Comparison of ENCODE assay signal across 9 cellular contexts in the genomic region with DNA sequence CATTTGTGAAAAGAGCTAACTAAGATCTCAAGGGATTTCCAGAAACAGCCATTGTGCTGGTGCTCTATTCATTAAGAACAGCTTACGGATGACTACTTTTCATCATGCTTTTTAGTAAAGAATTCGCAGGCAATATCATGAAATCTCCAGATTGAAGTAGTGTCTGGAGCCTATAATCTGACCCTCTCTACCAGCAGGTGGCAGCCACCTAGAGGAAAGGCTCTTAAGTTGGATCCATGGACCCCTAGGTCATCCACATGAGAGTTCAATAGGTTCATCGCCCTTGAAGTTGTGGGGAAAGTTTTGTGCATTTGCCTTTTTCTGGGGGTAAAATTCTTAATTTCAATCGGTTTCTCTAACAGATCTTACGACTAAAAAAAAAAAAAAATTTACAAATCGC.
DNase-seq lines count a peak whose midpoint lies in the region; ATAC-seq, FAIRE-seq and TF ChIP-seq lines count a peak whose summit lies in the region.
"Had no signal": no experiment of that assay in that cellular context is flagged by ENCODE, and none has a peak within 500 bp of the region (broad histone marks: within the 10 kb centered on the region; RNA-seq: fewer than 3 reads in every experiment).

No MANE protein-coding gene starts in this region.

- ATAC-seq in pancreas: no peak
- ATAC-seq in GM21360 (IDR thresholded peaks at IDR 0.05; ENCODE audit: unreplicated experiment): no peak
- no peak for ATAC-seq in HG02852 (IDR thresholded peaks at IDR 0.05; ENCODE audit: unreplicated experiment)

- TF ChIP-seq POLR2A in breast epithelium (IDR thresholded peaks at IDR 0.05): no peak

- intact Hi-C loops in MCF 10A (cut with micrococcal nuclease): no loop called here
- intact Hi-C loops in breast epithelium (cut with DNase I; ENCODE audit: low total_unique reads): no loop called here
- intact Hi-C loops in pancreas (cut with DNase I): no loop called here

- POLR2A ChIA-PET in MCF 10A (lab: Yijun Ruan, JAX): interaction anchor here (0.6 to 2.8 kb wide), 3 partner anchors 79 to 105 kb away, joined by 3 to 35 read pairs (median 4); a partner anchor contains a TSS

- H4K20me1 ChIP-seq in smooth muscle cell (ENCODE audit: low read depth): no peaks in the 10 kb centered on the region

- FAIRE-seq in pancreas (lab: Jason Lieb, UNC): no peak

- CTCF ChIA-PET in MCF 10A (lab: Yijun Ruan, JAX): interaction anchor here (1.1 to 10.5 kb wide), 4 partner anchors 19 to 274 kb away, joined by 3 to 170 read pairs (median 6); no protein-coding TSS in a partner anchor

- H3K9me3 Mint-ChIP-seq in MCF 10A (ENCODE audit: unreplicated experiment) (no peaks in the 10 kb centered on the region), chondrocyte (ENCODE audit: low read depth) (no peaks in the 10 kb centered on the region)

- H3K27ac ChIP-seq in breast epithelium (no peak overlapping the region), smooth muscle cell (ENCODE audit: low read depth) (no peak overlapping the region), pancreas (no peak overlapping the region)

- no peak overlapping the region for H3K4me2 ChIP-seq in smooth muscle cell

- no peaks in the 10 kb centered on the region for H3K79me2 ChIP-seq in smooth muscle cell (ENCODE audit: low read depth)

- no peaks in the 10 kb centered on the region for H3K27me3 ChIP-seq in breast epithelium
- no peaks in the 10 kb centered on the region for H3K27me3 ChIP-seq in smooth muscle cell (ENCODE audit: low read depth)
- H3K27me3 ChIP-seq in pancreas: no peaks in the 10 kb centered on the region

- peaks cover 5 to 6% of the 10 kb centered on the region in 2 donors for H3K4me1 ChIP-seq in breast epithelium
- no peaks in the 10 kb centered on the region for H3K4me1 ChIP-seq in smooth muscle cell (ENCODE audit: low read depth)
- no peaks in the 10 kb centered on the region for H3K4me1 ChIP-seq in pancreas

- TF ChIP-seq CTCF in MCF 10A (IDR thresholded peaks at IDR 0.05; ENCODE audit: unreplicated experiment) (no peak), breast epithelium (IDR thresholded peaks at IDR 0.05) (no peak), chondrocyte (IDR thresholded peaks at IDR 0.05) (peak; percentile 51), smooth muscle cell (IDR thresholded peaks at IDR 0.05; ENCODE audit: borderline replicate concordance, insufficient read depth, poor library complexity, severe bottlenecking) (peak; percentile 22), pancreas (IDR thresholded peaks at IDR 0.05) (no peak)

- DNase-seq in MCF 10A (ENCODE audit: unreplicated experiment) (peak; percentile 31), breast epithelium (ENCODE audit: low spot score in 2 of 2) (no peak), MV-4-11 (lab: John Stamatoyannopoulos, UW) (peak; percentile 59), chondrocyte (ENCODE audit: low spot score) (no peak), smooth muscle cell (lab: John Stamatoyannopoulos, UW; ENCODE audit: unreplicated experiment) (no peak), pancreas (no peak)
- DNase-seq: activated CD4-positive, alpha-beta T cell treated with anti-CD3 and anti-CD28 coated beads for 4 hours had no signal

- no peak overlapping the region for H2AFZ ChIP-seq in smooth muscle cell (ENCODE audit: low read depth)

- no peak overlapping the region for H3K9ac ChIP-seq in smooth muscle cell (ENCODE audit: low read depth)

- H3K4me1 Mint-ChIP-seq in MCF 10A (ENCODE audit: insufficient read depth, unreplicated experiment) (peaks cover 14% of the 10 kb centered on the region), chondrocyte (ENCODE audit: low read depth) (peaks cover 32% of the 10 kb centered on the region)

- BruUV-seq in MCF 10A (replicated peaks; lab: Mats Ljungman, UMichigan): no TSS peak

- H3K27ac Mint-ChIP-seq in MCF 10A (ENCODE audit: low read depth, unreplicated experiment) (no peak overlapping the region), chondrocyte (ENCODE audit: unreplicated experiment) (no peak overlapping the region)

- H3K36me3 ChIP-seq in breast epithelium: no peaks in the 10 kb centered on the region
- no peaks in the 10 kb centered on the region for H3K36me3 ChIP-seq in smooth muscle cell (ENCODE audit: low read depth)
- no peaks in the 10 kb centered on the region for H3K36me3 ChIP-seq in pancreas

- H3K4me3 ChIP-seq in breast epithelium: no peak overlapping the region
- no peak overlapping the region for H3K4me3 ChIP-seq in smooth muscle cell
- no peak overlapping the region for H3K4me3 ChIP-seq in pancreas

- no peaks in the 10 kb centered on the region for H3K36me3 Mint-ChIP-seq in MCF 10A (ENCODE audit: insufficient read depth, unreplicated experiment)
- H3K36me3 Mint-ChIP-seq in chondrocyte (ENCODE audit: low read depth): no peaks in the 10 kb centered on the region

- H3K9me3 ChIP-seq in breast epithelium (no peaks in the 10 kb centered on the region), smooth muscle cell (replicated peaks; ENCODE audit: low read depth) (no peaks in the 10 kb centered on the region), pancreas (no peaks in the 10 kb centered on the region)

- H3F3A ChIP-seq in smooth muscle cell (ENCODE audit: low read depth): peaks cover 22% of the 10 kb centered on the region

- H3K27me3 Mint-ChIP-seq in MCF 10A (ENCODE audit: insufficient read depth, unreplicated experiment): no peaks in the 10 kb centered on the region
- no peaks in the 10 kb centered on the region for H3K27me3 Mint-ChIP-seq in chondrocyte (ENCODE audit: low read depth)

- WGBS in smooth muscle cell (ENCODE audit: low lambda C conversion rate): 92% methylated on average over 6 of the region's 6 CpGs
- WGBS in pancreas, 2 donors: 78 to 89% methylated on average over 6 of the region's 6 CpGs

- no peak overlapping the region for H3K4me3 Mint-ChIP-seq in MCF 10A (ENCODE audit: unreplicated experiment)
- H3K4me3 Mint-ChIP-seq in chondrocyte (ENCODE audit: unreplicated experiment): no peak overlapping the region

Comparison
In these comparisons a context has a peak if more than half of its experiments do, and no peak if none do; other contexts are left out.
1. DNase-seq: peak in MCF 10A (single experiment) and MV-4-11 (single experiment); none in breast epithelium (0 of 2), chondrocyte (single experiment), smooth muscle cell (single experiment) and pancreas (0 of 6).
2. CTCF ChIP-seq: peak in chondrocyte (single experiment) and smooth muscle cell (single experiment); none in MCF 10A (single experiment), breast epithelium (0 of 3) and pancreas (0 of 4).